ENCODE assay signal across 25 cellular contexts in genomic region chr19:2243274-2244121, GRCh38. TPM values are rescaled to one million over a fixed set of nuclear protein-coding genes. Genes with fewer than 3 reads are reported as not detected.
DNase-seq lines count a peak whose midpoint lies in the region; ATAC-seq, FAIRE-seq and TF ChIP-seq lines count a peak whose summit lies in the region.
"Had no signal": no experiment of that assay in that cellular context is flagged by ENCODE, and none has a peak within 500 bp of the region (broad histone marks: within the 10 kb centered on the region; RNA-seq: fewer than 3 reads in every experiment).

No MANE protein-coding gene starts in this region.

- no peak for ATAC-seq in GM18909 (IDR thresholded peaks at IDR 0.05; ENCODE audit: poor library complexity, unreplicated experiment)
- ATAC-seq: left lung had no signal

- H3K9me3 Mint-ChIP-seq in endodermal cell = no peaks in the 10 kb centered on the region
- H3K9me3 Mint-ChIP-seq: activated CD4-positive, alpha-beta memory T cell treated with anti-CD3 and anti-CD28 coated beads for 36 hours; mesothelial cell of epicardium had no signal

- H3K36me3 ChIP-seq in endodermal cell (ENCODE audit: control insufficient read depth, insufficient read depth, low read length) (peaks cover 65% of the 10 kb centered on the region), small intestine (ENCODE audit: control insufficient read depth in 2 of 2, insufficient read depth in 2 of 2, low read length in 2 of 2) (peaks cover 30 to 43% of the 10 kb centered on the region in 2 donors)

- H3K4me1 ChIP-seq in endodermal cell (ENCODE audit: control insufficient read depth, insufficient read depth, low read length) (peaks cover 4% of the 10 kb centered on the region), small intestine (ENCODE audit: control insufficient read depth in 2 of 2, insufficient read depth in 1 of 2, low read depth in 1 of 2, low read length in 1 of 2) (peaks cover 5 to 17% of the 10 kb centered on the region in 2 donors)

- H3K9me3 ChIP-seq in endodermal cell (ENCODE audit: control insufficient read depth, low read length) = no peaks in the 10 kb centered on the region
- H3K9me3 ChIP-seq in small intestine (ENCODE audit: control insufficient read depth, low read depth) = no peaks in the 10 kb centered on the region
- H3K9me3 ChIP-seq: BLaER1, esophagus muscularis mucosa, left lung, spleen had no signal

- H3K36me3 Mint-ChIP-seq in endodermal cell (ENCODE audit: low read depth) = peaks cover 29% of the 10 kb centered on the region

- H3K4me3 Mint-ChIP-seq in endodermal cell = no peak overlapping the region
- H3K4me3 Mint-ChIP-seq: activated CD4-positive, alpha-beta memory T cell treated with anti-CD3 and anti-CD28 coated beads for 36 hours; mesothelial cell of epicardium had no signal

- peaks cover 21% of the 10 kb centered on the region for H3K4me1 Mint-ChIP-seq in endodermal cell

- no peak for TF ChIP-seq CTCF in endodermal cell (conservative IDR thresholded peaks at IDR 0.05)
- no peak for TF ChIP-seq CTCF in dorsolateral prefrontal cortex (IDR thresholded peaks at IDR 0.05 in 54 of 56, conservative IDR thresholded peaks at IDR 0.05 in 2 of 56; ENCODE audit: low read depth in 1 of 56, partially characterized antibody in 56 of 56)

- intact Hi-C loops in dorsolateral prefrontal cortex (cut with DNase I) = no loop called here

- H3K27ac ChIP-seq in endodermal cell (ENCODE audit: low read depth, low read length) (peak overlapping the region; percentile 60), small intestine (ENCODE audit: low read depth in 1 of 2, low read length in 1 of 2) (peak overlapping the region; percentile 69 to 77), dorsolateral prefrontal cortex (peak overlapping the region in 10 of 59 donors; percentile 3 to 66 (median 44))
- H3K27ac ChIP-seq: BLaER1, esophagus muscularis mucosa, left lung had no signal

- 93% methylated on average over 29 to 32 of the region's 32 CpGs for WGBS in endodermal cell (ENCODE audit: insufficient coverage in 1 of 2, insufficient read length in 1 of 2), 2 experiments
- 36 to 69% (median 44%) methylated on average over 32 of the region's 32 CpGs for whole genome bisulfite sequencing in small intestine, 3 donors

- FAIRE-seq in small intestine (lab: Jason Lieb, UNC) = no peak
- FAIRE-seq: A204.1, D721Med had no signal

- no peak overlapping the region for H3K9ac ChIP-seq in endodermal cell (ENCODE audit: extremely low read depth, low read length, poor library complexity, severe bottlenecking)
- H3K9ac ChIP-seq: BLaER1 had no signal

- DNase-seq in NCI-H2107 treated with DMSO at 0.1 percent for 48 hours (lab: John Stamatoyannopoulos, UW; ENCODE audit: unreplicated experiment) = peak; percentile 32
- no peak for DNase-seq in NCI-H2107 (lab: John Stamatoyannopoulos, UW)
- DNase-seq in endodermal cell = no peak
- DNase-seq in small intestine = peak; percentile 91
- DNase-seq in dorsolateral prefrontal cortex = no peak
- DNase-seq: activated CD4-positive, alpha-beta memory T cell treated with anti-CD3 and anti-CD28 coated beads for 36 hours; activated naive CD4-positive, alpha-beta T cell; central memory CD4-positive, alpha-beta T cell; GOT3; Kasumi-1; left lung; NCI-H1092 treated with DMSO at 0.1 percent for 48 hours; NCI-H774; SHP77; spleen; T-helper 2 cell had no signal

- H3K27ac Mint-ChIP-seq in endodermal cell = no peak overlapping the region
- H3K27ac Mint-ChIP-seq: activated CD4-positive, alpha-beta memory T cell treated with anti-CD3 and anti-CD28 coated beads for 36 hours; mesothelial cell of epicardium had no signal

- H3K27me3 ChIP-seq in endodermal cell (ENCODE audit: control insufficient read depth, insufficient read depth, low read length, poor library complexity, severe bottlenecking) = no peaks in the 10 kb centered on the region
- H3K27me3 ChIP-seq in small intestine (ENCODE audit: control insufficient read depth in 2 of 2, insufficient read depth in 2 of 2, low read length in 2 of 2) = no peaks in the 10 kb centered on the region
- no peaks in the 10 kb centered on the region for H3K27me3 ChIP-seq in dorsolateral prefrontal cortex
- H3K27me3 ChIP-seq: BLaER1, esophagus muscularis mucosa, left lung, spleen had no signal

- H3K27me3 Mint-ChIP-seq in endodermal cell (ENCODE audit: insufficient read depth) = no peaks in the 10 kb centered on the region
- H3K27me3 Mint-ChIP-seq: activated CD4-positive, alpha-beta memory T cell treated with anti-CD3 and anti-CD28 coated beads for 36 hours had no signal

- H3K4me3 ChIP-seq in endodermal cell (ENCODE audit: low read length) = no peak overlapping the region
- no peak overlapping the region for H3K4me3 ChIP-seq in small intestine (ENCODE audit: low read depth in 1 of 2, low read length in 2 of 2)
- H3K4me3 ChIP-seq in dorsolateral prefrontal cortex = no peak overlapping the region
- H3K4me3 ChIP-seq: BLaER1, esophagus muscularis mucosa, left lung, spleen had no signal

RNA-seq across cellular contexts. Expression of gene AMH, which starts 5.6 kb away (rescaled TPM):
- 10 to 100 TPM; 20.5 to 35.1 TPM for total RNA-seq in endodermal cell
- polyA plus RNA-seq in endodermal cell (2013, experiment 1 of 2) = 4.8 TPM
- 5.6 TPM for polyA plus RNA-seq in endodermal cell (2013, experiment 2 of 2)
- 1 to 10 TPM; 1.1 to 3.0 (median 1.9) TPM for polyA plus RNA-seq in small intestine
- total RNA-seq in dorsolateral prefrontal cortex = 10 to 100 TPM in 40 of 120 experiments, 1 to 10 TPM in 79, not detected in 1; 2.5 to 24.6 (median 7.6) TPM

RNA-seq across cellular contexts. Expression of gene SF3A2, which starts 6.9 kb away (rescaled TPM):
- total RNA-seq in endodermal cell (100 to 1,000 TPM; 126 to 132 TPM), dorsolateral prefrontal cortex (10 to 100 TPM; 27.0 to 68.4 (median 48.2) TPM)
- polyA plus RNA-seq in endodermal cell (2013, experiment 1 of 2) = 147 TPM
- polyA plus RNA-seq in endodermal cell (2013, experiment 2 of 2) = 122 TPM
- 10 to 100 TPM; 31.8 to 45.5 (median 35.1) TPM for polyA plus RNA-seq in small intestine

RNA-seq across cellular contexts. Expression of gene PLEKHJ1, which starts 7.4 kb away (rescaled TPM):
- total RNA-seq in endodermal cell = 100 to 1,000 TPM; 146 to 192 TPM
- 103 TPM for polyA plus RNA-seq in endodermal cell (2013, experiment 1 of 2)
- 96.8 TPM for polyA plus RNA-seq in endodermal cell (2013, experiment 2 of 2)
- polyA plus RNA-seq in small intestine = 100 to 1,000 TPM; 269 to 307 (median 286) TPM
- total RNA-seq in dorsolateral prefrontal cortex = 10 to 100 TPM; 32.8 to 66.7 (median 46.1) TPM

RNA-seq across cellular contexts. Expression of gene JSRP1, which starts 12.7 kb away (rescaled TPM):
- total RNA-seq in endodermal cell (under 1 TPM; 0.66 to 0.89 TPM), dorsolateral prefrontal cortex (1 to 10 TPM in 34 of 120 experiments, under 1 TPM in 34, not detected in 52; 0.43 to 2.3 (median 1.0) TPM)
- polyA plus RNA-seq in endodermal cell (2013, experiment 1 of 2) = not detected
- polyA plus RNA-seq in endodermal cell (2013, experiment 2 of 2) = not detected
- 1 to 10 TPM in 2 of 3 donors, under 1 TPM in 1; 0.69 to 1.9 (median 1.3) TPM for polyA plus RNA-seq in small intestine
- total RNA-seq: esophagus muscularis mucosa had no signal

RNA-seq across cellular contexts. Expression of gene PEAK3, which starts 38.5 kb away (rescaled TPM):
- total RNA-seq in endodermal cell = not detected
- not detected for polyA plus RNA-seq in endodermal cell (2013, experiment 1 of 2)
- polyA plus RNA-seq in endodermal cell (2013, experiment 2 of 2) = 0.08 TPM
- polyA plus RNA-seq in small intestine = under 1 TPM in 2 of 3 donors, not detected in 1; 0.46 to 0.54 TPM
- 1 to 10 TPM in 12 of 120 experiments, under 1 TPM in 101, not detected in 7; 0.16 to 1.5 (median 0.55) TPM for total RNA-seq in dorsolateral prefrontal cortex
- total RNA-seq: activated CD4-positive, alpha-beta memory T cell treated with anti-CD3 and anti-CD28 coated beads for 36 hours; G401; mesothelial cell of epicardium; OCI-LY7; pulmonary artery endothelial cell had no signal

Comparison
In these comparisons a context has a peak if more than half of its experiments do, and no peak if none do; other contexts are left out.
1. DNase-seq: peak in NCI-H2107 treated with DMSO at 0.1 percent for 48 hours (single experiment) and small intestine (single experiment); none in NCI-H2107 (single experiment), endodermal cell (single experiment) and dorsolateral prefrontal cortex (0 of 10).